Comparison of ENCODE assay signal across 12 cellular contexts in genomic region chr1:168138134-168138533, GRCh38. TPM values are rescaled to one million over a fixed set of nuclear protein-coding genes. Genes with fewer than 3 reads are reported as not detected.
DNase-seq lines count a peak whose midpoint lies in the region; ATAC-seq lines count a peak whose summit lies in the region.
"Had no signal": no experiment of that assay in that cellular context is flagged by ENCODE, and none has a peak within 500 bp of the region (broad histone marks: within the 10 kb centered on the region; RNA-seq: fewer than 3 reads in every experiment).

No MANE protein-coding gene starts in this region.

- peaks cover 0 to 5% (median 0%) of the 10 kb centered on the region in 3 donors for H3K36me3 Mint-ChIP-seq in naive thymus-derived CD8-positive, alpha-beta T cell

- POLR2A ChIA-PET in naive thymus-derived CD8-positive, alpha-beta T cell (lab: Charles Lee), result no interaction called here

- no peak overlapping the region for H3K27ac Mint-ChIP-seq in stimulated activated naive CD8-positive, alpha-beta T cell treated with anti-CD3 and anti-CD28 coated beads, Interleukin-15, amount 100 ng/mL, for 72 hours
- H3K27ac Mint-ChIP-seq in naive thymus-derived CD8-positive, alpha-beta T cell, result peak overlapping the region in 1 of 10 donors; percentile 12

- intact Hi-C loops in sciatic nerve (cut with DNase I), result no loop called here

- DNase-seq in stimulated activated naive CD8-positive, alpha-beta T cell treated with anti-CD3 and anti-CD28 coated beads, Interleukin-15, Interleukin-2, amounts not matched to agents 100 U/mL and 50 U/mL, for 24 hours, result no peak
- DNase-seq in stimulated activated naive CD8-positive, alpha-beta T cell treated with anti-CD3 and anti-CD28 coated beads, Interleukin-15, amount 100 ng/mL, for 72 hours, result no peak
- DNase-seq in amniotic epithelial cell (ENCODE audit: low read depth) (peak; percentile 43), NCI-H1048 (lab: John Stamatoyannopoulos, UW) (no peak), sciatic nerve (ENCODE audit: low spot score) (no peak), SW 1271 (lab: John Stamatoyannopoulos, UW) (no peak)
- DNase-seq in naive thymus-derived CD8-positive, alpha-beta T cell, result no peak
- DNase-seq: cerebellar nuclear complex, left ventricle myocardium superior, T-helper 9 cell, thyroid gland had no signal

- ATAC-seq in stimulated activated naive CD8-positive, alpha-beta T cell treated with anti-CD3 and anti-CD28 coated beads, Interleukin-15, Interleukin-2, amounts not matched to agents 100 U/mL and 50 U/mL, for 24 hours, result peak; percentile 74
- no peak for ATAC-seq in stimulated activated naive CD8-positive, alpha-beta T cell treated with anti-CD3 and anti-CD28 coated beads, Interleukin-15, amount 100 ng/mL, for 72 hours
- no peak for ATAC-seq in naive thymus-derived CD8-positive, alpha-beta T cell
- ATAC-seq in HG03135 (IDR thresholded peaks at IDR 0.05; ENCODE audit: unreplicated experiment), result no peak
- ATAC-seq in sciatic nerve, result no peak

- peaks cover 23% of the 10 kb centered on the region for H3K4me1 Mint-ChIP-seq in stimulated activated naive CD8-positive, alpha-beta T cell treated with anti-CD3 and anti-CD28 coated beads, Interleukin-15, amount 100 ng/mL, for 72 hours
- H3K4me1 Mint-ChIP-seq in naive thymus-derived CD8-positive, alpha-beta T cell, result peaks cover 9 to 24% (median 19%) of the 10 kb centered on the region in 4 donors

- H3K27me3 Mint-ChIP-seq in stimulated activated naive CD8-positive, alpha-beta T cell treated with anti-CD3 and anti-CD28 coated beads, Interleukin-15, amount 100 ng/mL, for 72 hours, result peaks cover 41% of the 10 kb centered on the region
- H3K27me3 Mint-ChIP-seq in naive thymus-derived CD8-positive, alpha-beta T cell, result peaks cover 16 to 34% (median 27%) of the 10 kb centered on the region in 5 donors

- no peak overlapping the region for H3K4me3 Mint-ChIP-seq in stimulated activated naive CD8-positive, alpha-beta T cell treated with anti-CD3 and anti-CD28 coated beads, Interleukin-15, amount 100 ng/mL, for 72 hours
- H3K4me3 Mint-ChIP-seq in naive thymus-derived CD8-positive, alpha-beta T cell, result peak overlapping the region in 8 of 10 donors; percentile 83 to 97 (median 92)

- H3K9me3 Mint-ChIP-seq in stimulated activated naive CD8-positive, alpha-beta T cell treated with anti-CD3 and anti-CD28 coated beads, Interleukin-15, amount 100 ng/mL, for 72 hours, result no peaks in the 10 kb centered on the region
- H3K9me3 Mint-ChIP-seq in naive thymus-derived CD8-positive, alpha-beta T cell, result no peaks in the 10 kb centered on the region

RNA-seq across cellular contexts. Expression of gene GPR161, which starts 1.4 kb away (rescaled TPM):
- total RNA-seq in naive thymus-derived CD8-positive, alpha-beta T cell, result under 1 TPM in 1 of 2 experiments, not detected in 1; 0.26 TPM
- not detected for polyA plus RNA-seq in naive thymus-derived CD8-positive, alpha-beta T cell
- total RNA-seq in sciatic nerve, result 10.7 TPM

RNA-seq across cellular contexts. Expression of gene TIPRL, which starts 40.6 kb away (rescaled TPM):
- total RNA-seq in naive thymus-derived CD8-positive, alpha-beta T cell, result 10 to 100 TPM; 23.4 to 29.3 TPM
- polyA plus RNA-seq in naive thymus-derived CD8-positive, alpha-beta T cell, result 10 to 100 TPM; 28.9 to 34.9 (median 30.8) TPM
- 24.3 TPM for total RNA-seq in sciatic nerve

Comparison
In these comparisons a context has a peak if more than half of its experiments do, and no peak if none do; other contexts are left out.
1. H3K4me3 Mint-ChIP-seq: peak in naive thymus-derived CD8-positive, alpha-beta T cell (8 of 10); none in stimulated activated naive CD8-positive, alpha-beta T cell treated with anti-CD3 and anti-CD28 coated beads, Interleukin-15, amount 100 ng/mL, for 72 hours (0 of 2).